ENCODE assay signal across 8 cellular contexts in the genomic region with DNA sequence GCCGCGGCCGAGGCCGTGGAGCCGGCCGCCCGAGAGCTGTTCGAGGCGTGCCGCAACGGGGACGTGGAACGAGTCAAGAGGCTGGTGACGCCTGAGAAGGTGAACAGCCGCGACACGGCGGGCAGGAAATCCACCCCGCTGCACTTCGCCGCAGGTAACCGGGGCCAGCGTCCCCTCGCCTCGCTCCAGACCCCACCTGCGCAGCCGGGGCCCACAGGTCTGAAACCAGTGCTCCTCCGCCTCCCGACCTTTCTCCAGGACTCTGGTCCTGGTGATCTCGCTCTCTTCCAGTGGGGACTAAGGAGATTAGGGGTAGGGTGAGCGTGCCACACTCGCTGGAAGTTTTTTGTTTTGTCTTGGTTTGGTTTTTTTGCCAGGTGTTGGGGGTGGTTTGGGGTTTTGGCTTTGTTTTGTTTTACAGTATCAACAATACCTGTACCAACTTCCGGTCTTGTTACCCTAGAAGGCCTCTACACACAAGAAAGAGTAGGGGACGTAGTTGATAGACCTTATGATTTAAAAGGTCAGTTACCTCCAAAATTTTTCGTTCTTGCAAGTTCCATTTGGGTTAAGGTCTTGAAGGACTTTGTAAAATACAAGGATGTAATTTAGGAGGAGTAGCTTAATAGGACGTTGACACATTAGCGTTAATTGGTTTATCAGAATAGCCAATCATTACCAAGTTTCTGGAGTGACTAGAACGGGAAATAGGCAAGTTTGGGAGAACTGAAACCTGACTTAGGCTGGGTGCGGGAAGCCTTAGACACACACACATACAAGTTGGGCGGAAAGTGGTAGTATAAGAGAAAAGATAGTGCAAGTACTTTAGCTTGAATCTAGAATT. TPM values are rescaled to one million over a fixed set of nuclear protein-coding genes. Genes with fewer than 3 reads are reported as not detected.
DNase-seq lines count a peak whose midpoint lies in the region; ATAC-seq, FAIRE-seq and TF ChIP-seq lines count a peak whose summit lies in the region.

No MANE protein-coding gene starts in this region.

- H3K4me3 Mint-ChIP-seq in MCF 10A (ENCODE audit: unreplicated experiment), result peak overlapping the region; percentile 87

- no peaks in the 10 kb centered on the region for H3K9me3 ChIP-seq in small intestine (ENCODE audit: control insufficient read depth, low read depth)

- peak overlapping the region; percentile 96 for H3K27ac Mint-ChIP-seq in MCF 10A (ENCODE audit: low read depth, unreplicated experiment)

- CTCF ChIA-PET in MCF 10A (lab: Yijun Ruan, JAX), result interaction anchor here (1.0 to 1.6 kb wide), 4 partner anchors 13 to 385 kb away, joined by 3 to 5 read pairs (median 3); no protein-coding TSS in a partner anchor

- no TSS peak for BruUV-seq in MCF 10A (replicated peaks; lab: Mats Ljungman, UMichigan)

- intact Hi-C loops in MCF 10A (cut with micrococcal nuclease), result loop anchor here (2.0 kb wide), 1 partner anchor 40 kb away; no protein-coding TSS in a partner anchor

- peak overlapping the region; percentile 98 to 100 for H3K4me3 ChIP-seq in small intestine (ENCODE audit: low read depth in 1 of 2, low read length in 2 of 2)

- no peaks in the 10 kb centered on the region for H3K9me3 Mint-ChIP-seq in MCF 10A (ENCODE audit: unreplicated experiment)

- H3K27me3 Mint-ChIP-seq in MCF 10A (ENCODE audit: insufficient read depth, unreplicated experiment), result peaks cover 16% of the 10 kb centered on the region

- peaks cover 6% of the 10 kb centered on the region for H3K36me3 Mint-ChIP-seq in MCF 10A (ENCODE audit: insufficient read depth, unreplicated experiment)

- no peak for TF ChIP-seq CTCF in MCF 10A (IDR thresholded peaks at IDR 0.05; ENCODE audit: unreplicated experiment)

- peak; percentile 47 for DNase-seq in DMS53 treated with DMSO at 0.1 percent for 48 hours (lab: John Stamatoyannopoulos, UW; ENCODE audit: unreplicated experiment)
- peak; percentile 28 for DNase-seq in SKM-1 (lab: John Stamatoyannopoulos, UW; ENCODE audit: unreplicated experiment)
- peak; percentile 65 for DNase-seq in MCF 10A (ENCODE audit: unreplicated experiment)
- DNase-seq in iPS-NIHi7 (ENCODE audit: extremely low spot score), result peak; percentile 35
- DNase-seq in small intestine, result peak; percentile 50
- DNase-seq in RCC 7860 (ENCODE audit: low spot score), result no peak

- H3K4me1 ChIP-seq in small intestine (ENCODE audit: control insufficient read depth in 2 of 2, insufficient read depth in 1 of 2, low read depth in 1 of 2, low read length in 1 of 2), result peaks cover 2 to 12% of the 10 kb centered on the region in 2 donors

- H3K27me3 ChIP-seq in small intestine (ENCODE audit: control insufficient read depth in 2 of 2, insufficient read depth in 2 of 2, low read length in 2 of 2), result no peaks in the 10 kb centered on the region

- POLR2A ChIA-PET in MCF 10A (lab: Yijun Ruan, JAX), result interaction anchor here (0.7 to 5.9 kb wide), 44 partner anchors 10 to 927 kb away, joined by 3 to 95 read pairs (median 5); a partner anchor contains a TSS

- peak overlapping the region; percentile 95 to 100 for H3K27ac ChIP-seq in small intestine (ENCODE audit: low read depth in 1 of 2, low read length in 1 of 2)

- FAIRE-seq in small intestine (lab: Jason Lieb, UNC), result no peak
- FAIRE-seq in RCC 7860 (lab: Jason Lieb, UNC), result no peak

- peaks cover 36% of the 10 kb centered on the region for H3K4me1 Mint-ChIP-seq in MCF 10A (ENCODE audit: insufficient read depth, unreplicated experiment)

- WGBS in small intestine, 3 donors, result 0 to 1% (median 1%) methylated on average over 39 to 40 of the region's 40 CpGs

- no peaks in the 10 kb centered on the region for H3K36me3 ChIP-seq in small intestine (ENCODE audit: control insufficient read depth in 2 of 2, insufficient read depth in 2 of 2, low read length in 2 of 2)

- peak; percentile 39 for ATAC-seq in GM19467 (IDR thresholded peaks at IDR 0.05; ENCODE audit: unreplicated experiment)
- ATAC-seq in HG03558 (IDR thresholded peaks at IDR 0.05; ENCODE audit: extremely low read depth, unreplicated experiment), result peak; percentile 2

RNA-seq across cellular contexts. Expression of a gene that starts 0.7 kb away (rescaled TPM):
- 48.3 and 50.3 TPM in 2 replicates for total RNA-seq in MCF 10A (2022)
- 10 to 100 TPM in 1 of 3 donors, 1 to 10 TPM in 2; 9.2 to 10.5 (median 9.8) TPM for polyA plus RNA-seq in small intestine
